Comparison of ENCODE assay signal across 13 cellular contexts in genomic region chr7:139854803-139855497, GRCh38. TPM values are rescaled to one million over a fixed set of nuclear protein-coding genes. Genes with fewer than 3 reads are reported as not detected.
A peak's percentile ranks its signal among the peaks of the same experiment; 100 is the strongest.
DNase-seq lines count a peak whose midpoint lies in the region; ATAC-seq, FAIRE-seq and TF ChIP-seq lines count a peak whose summit lies in the region.
"Had no signal": no experiment of that assay in that cellular context is flagged by ENCODE, and none has a peak within 500 bp of the region (broad histone marks: within the 10 kb centered on the region; RNA-seq: fewer than 3 reads in every experiment).

No MANE protein-coding gene starts in this region.

- no peak for TF ChIP-seq POLR2A in K562 (conservative IDR thresholded peaks at IDR 0.05)
- no peak for TF ChIP-seq POLR2A in spleen (IDR thresholded peaks at IDR 0.05)

- H3K9ac ChIP-seq in K562 (ENCODE audit: insufficient read depth in 1 of 2, low read depth in 2 of 2, low read length in 2 of 2): peak overlapping the region in 1 of 2 experiments; percentile 2; a peak in 1 of 4 replicates

- H3K36me3 ChIP-seq in K562 (ENCODE audit: control insufficient read depth, insufficient read depth, low read length) (no peaks in the 10 kb centered on the region), spleen (no peaks in the 10 kb centered on the region)

- ATAC-seq in HG03108 (IDR thresholded peaks at IDR 0.05; ENCODE audit: unreplicated experiment): peak; percentile 12
- ATAC-seq in K562: peak; percentile 16
- ATAC-seq in left colon: no peak
- ATAC-seq: A549 had no signal

- H2AFZ ChIP-seq in K562 (ENCODE audit: low read depth, low read length): peak overlapping the region; percentile 85

- H3K27me3 Mint-ChIP-seq in activated CD4-positive, alpha-beta T cell treated with anti-CD3 and anti-CD28 coated beads, Interleukin-2, amount 10 ng/mL, durations not matched to agents 24 days and 14 days: no peaks in the 10 kb centered on the region

- H3K27ac Mint-ChIP-seq in activated CD4-positive, alpha-beta T cell treated with anti-CD3 and anti-CD28 coated beads, Interleukin-2, amount 10 ng/mL, durations not matched to agents 24 days and 14 days: no peak overlapping the region

- H3K9me3 Mint-ChIP-seq in activated CD4-positive, alpha-beta T cell treated with anti-CD3 and anti-CD28 coated beads, Interleukin-2, amount 10 ng/mL, durations not matched to agents 24 days and 14 days: no peaks in the 10 kb centered on the region

- 53% methylated on average over 4 of the region's 4 CpGs for WGBS in K562 (ENCODE audit: insufficient coverage, low coverage, missing lambda C conversion rate)
- 61 to 72% (median 66%) methylated on average over 4 of the region's 4 CpGs for WGBS in spleen, 5 donors

- no peaks in the 10 kb centered on the region; a peak in 1 of 5 replicates for H3K27me3 ChIP-seq in K562 (ENCODE audit: control insufficient read depth in 2 of 2, insufficient read depth in 2 of 2, low read length in 2 of 2)
- no peaks in the 10 kb centered on the region for H3K27me3 ChIP-seq in spleen (replicated peaks in 1 of 7)
- H3K27me3 ChIP-seq: testis had no signal

- peak overlapping the region; percentile 0; the same call in 1 of the 2 replicates for H3K4me2 ChIP-seq in K562 (ENCODE audit: insufficient read depth, low read length)
- H3K4me2 ChIP-seq: A549 had no signal

- TF ChIP-seq RAD21 in K562 (CRISPR knock-in tag; conservative IDR thresholded peaks at IDR 0.05 in 1 of 2, IDR thresholded peaks at IDR 0.05 in 1 of 2): no peak

- no peaks in the 10 kb centered on the region for H3K36me3 Mint-ChIP-seq in activated CD4-positive, alpha-beta T cell treated with anti-CD3 and anti-CD28 coated beads, Interleukin-2, amount 10 ng/mL, durations not matched to agents 24 days and 14 days (ENCODE audit: low read depth)

- peaks cover 16% of the 10 kb centered on the region for H3K4me1 Mint-ChIP-seq in activated CD4-positive, alpha-beta T cell treated with anti-CD3 and anti-CD28 coated beads, Interleukin-2, amount 10 ng/mL, durations not matched to agents 24 days and 14 days

- H4K20me1 ChIP-seq in K562 (replicated peaks; ENCODE audit: control insufficient read depth, insufficient read depth, low read length): no peaks in the 10 kb centered on the region

- H3K79me2 ChIP-seq in K562 (ENCODE audit: control insufficient read depth, insufficient read depth, low read length): no peaks in the 10 kb centered on the region

- TF ChIP-seq CTCF in K562 (IDR thresholded peaks at IDR 0.05 in 2 of 3, conservative IDR thresholded peaks at IDR 0.05 in 1 of 3; ENCODE audit: insufficient read depth in 2 of 3, low read depth in 1 of 3, low read length in 3 of 3): no peak
- no peak for TF ChIP-seq CTCF in spleen (IDR thresholded peaks at IDR 0.05 in 8 of 11, conservative IDR thresholded peaks at IDR 0.05 in 3 of 11)

- H3K4me3 ChIP-seq in K562 (no peak overlapping the region), spleen (peak overlapping the region in 1 of 8 donors; percentile 30)
- H3K4me3 ChIP-seq: A549, testis had no signal

- intact Hi-C loops in activated CD4-positive, alpha-beta T cell treated with anti-CD3 and anti-CD28 coated beads, Interleukin-2, amount 10 ng/mL, durations not matched to agents 24 days and 14 days (cut with micrococcal nuclease): no loop called here
- intact Hi-C loops in K562 (cut with micrococcal nuclease): no loop called here
- intact Hi-C loops in spleen (cut with DNase I; ENCODE audit: low total_unique reads): no loop called here
- intact Hi-C loops in left colon (cut with DNase I, micrococcal nuclease): no loop called here

- FAIRE-seq in K562 (lab: Jason Lieb, UNC): no peak
- FAIRE-seq: A549 had no signal

- POLR2A ChIA-PET in K562 (lab: Yijun Ruan, JAX): interaction anchor here (0.6 kb wide), 3 partner anchors 17 to 84 kb away, joined by 3 read pairs; no protein-coding TSS in a partner anchor

- H3K27ac ChIP-seq in K562 (ENCODE audit: extremely low read depth, low read depth, low read length) (peak overlapping the region; percentile 47; the same call in 2 of the 3 replicates), spleen (peak overlapping the region in 7 of 8 donors; percentile 24 to 87 (median 76))
- H3K27ac ChIP-seq: testis had no signal

- TF ChIP-seq EP300 in K562 (IDR thresholded peaks at IDR 0.05; ENCODE audit: low read length): no peak

- CTCF ChIA-PET in K562 (lab: Yijun Ruan, JAX; ENCODE audit: low intra/inter-chr PET ratio): no interaction called here

- DNase-seq in activated CD4-positive, alpha-beta T cell treated with anti-CD3 and anti-CD28 coated beads, Interleukin-2, amount 10 ng/mL, durations not matched to agents 24 days and 14 days: no peak
- no peak for DNase-seq in activated CD4-positive, alpha-beta T cell treated with anti-CD3 and anti-CD28 coated beads, Interleukin-2, amount 50 U/mL, for 1 hour
- DNase-seq in K562 (ENCODE audit: extremely low read depth in 1 of 4, low spot score in 3 of 4) (no peak), spleen (no peak), epidermal melanocyte (ENCODE audit: insufficient read length, low spot score) (no peak), left colon (no peak), AG20443 (ENCODE audit: low spot score) (no peak)
- DNase-seq: effector CD8-positive, alpha-beta T cell; NCI-H774; testis had no signal

- H3K9me3 ChIP-seq in K562 (replicated peaks; ENCODE audit: control insufficient read depth, insufficient read depth, low read depth, low read length): no peaks in the 10 kb centered on the region
- no peaks in the 10 kb centered on the region for H3K9me3 ChIP-seq in spleen
- H3K9me3 ChIP-seq: A549, testis had no signal

- no peaks in the 10 kb centered on the region for H3K9me1 ChIP-seq in K562 (ENCODE audit: control insufficient read depth, insufficient read depth, low read length)

- in situ Hi-C loops in K562 (cut with MboI): no loop called here

- H3K4me3 Mint-ChIP-seq in activated CD4-positive, alpha-beta T cell treated with anti-CD3 and anti-CD28 coated beads, Interleukin-2, amount 10 ng/mL, durations not matched to agents 24 days and 14 days: peak overlapping the region; percentile 4

- peaks cover 13 to 43% of the 10 kb centered on the region in 2 experiments; a peak in 4 of 5 replicates for H3K4me1 ChIP-seq in K562 (replicated peaks in 1 of 2; ENCODE audit: control insufficient read depth in 2 of 2, insufficient read depth in 2 of 2, low read length in 2 of 2)
- peaks cover 3 to 67% (median 40%) of the 10 kb centered on the region in 6 donors for H3K4me1 ChIP-seq in spleen

- no TSS peak for BruUV-seq in K562 (replicated peaks; lab: Mats Ljungman, UMichigan)

TF ChIP-seq in K562, 482 proteins besides CTCF, POLR2A, EP300 and RAD21 (continues in another document):
- TF ChIP-seq HBP1 (CRISPR knock-in tag; IDR thresholded peaks at IDR 0.05): 0 out of 2 replicates have a peak, but pooled peaks have one; percentile 46
- TF ChIP-seq ZBTB43 (CRISPR knock-in tag; IDR thresholded peaks at IDR 0.05): no peak

RNA-seq across cellular contexts. Expression of gene TBXAS1, which starts 25.9 kb away (rescaled TPM):
- 1.8 and 3.5 TPM in 2 replicates for total RNA-seq in activated CD4-positive, alpha-beta T cell treated with anti-CD3 and anti-CD28 coated beads, Interleukin-2, amount 10 ng/mL, durations not matched to agents 24 days and 14 days
- total RNA-seq in K562 (2011; cell fraction: chromatin; rRNA removed; ENCODE audit: low replicate concordance): 6.1 and 7.4 TPM in 2 replicates
- 3.2 and 6.0 TPM in 2 replicates for total RNA-seq in K562 (2011; cell fraction: nucleolus; rRNA removed)
- total RNA-seq in K562 (2011; cell fraction: nucleoplasm; rRNA removed): 4.2 and 10.6 TPM in 2 replicates
- total RNA-seq in K562 (2014; rRNA removed): 1.5 and 1.7 TPM in 2 replicates
- total RNA-seq in K562 (2014; rRNA removed; fragmentation: Illumina TruSeq; extraction: Trizol): 1.3 and 2.5 TPM in 2 replicates
- 2.6 and 2.9 TPM in 2 replicates for total RNA-seq in K562 (2015; rRNA removed; fragmentation: Illumina TruSeq; extraction: Trizol)
- 1.9 and 2.7 TPM in 2 replicates for total RNA-seq in K562 (2021)
- polyA plus RNA-seq in K562 (2011; rRNA removed): 6.8 and 8.3 TPM in 2 replicates
- polyA plus RNA-seq in K562 (2011; cell fraction: cytosol; rRNA removed): 3.7 and 8.3 TPM in 2 replicates
- polyA plus RNA-seq in K562 (2011; cell fraction: nucleus; rRNA removed): 10.0 and 17.3 TPM in 2 replicates
- 2.7 and 4.5 TPM in 2 replicates for polyA plus RNA-seq in K562 (2012)
- polyA plus RNA-seq in K562 (2014; fragmentation: Illumina TruSeq; extraction: Trizol): 2.0 and 2.2 TPM in 2 replicates
- polyA plus RNA-seq in K562 (2014; fragmentation: Nextera tagmentation; extraction: Ambion mirVana): 1 to 10 TPM; 1.1 to 1.2 TPM
- 2.4 and 3.7 TPM in 2 replicates for polyA plus RNA-seq in K562 (2014; rRNA removed)
- polyA minus RNA-seq in K562 (2011; rRNA and poly(A)+ RNA removed): 3.8 and 6.3 TPM in 2 replicates
- 1.6 and 3.1 TPM in 2 replicates for polyA minus RNA-seq in K562 (2011; cell fraction: cytosol; rRNA and poly(A)+ RNA removed)
- polyA minus RNA-seq in K562 (2011; cell fraction: nucleus; rRNA and poly(A)+ RNA removed): 4.4 and 4.6 TPM in 2 replicates
- total RNA-seq in spleen: 100 to 1,000 TPM in 6 of 7 donors, 10 to 100 TPM in 1; 87.0 to 287 (median 186) TPM
- polyA plus RNA-seq in spleen: 10 to 100 TPM; 19.8 to 37.4 (median 28.6) TPM
- total RNA-seq in left colon: 10 to 100 TPM in 1 of 2 donors, 1 to 10 TPM in 1; 8.4 to 10.3 TPM
- total RNA-seq: G401 had no signal

Comparison
In these comparisons a context has a peak if more than half of its experiments do, and no peak if none do; other contexts are left out.
1. RNA of gene TBXAS1, which starts 25.9 kb away (total RNA-seq): 87.0 to 287 TPM in spleen; 8.4 to 10.3 TPM in left colon, 1.8 to 3.5 TPM in activated CD4-positive, alpha-beta T cell treated with anti-CD3 and anti-CD28 coated beads, Interleukin-2, amount 10 ng/mL, durations not matched to agents 24 days and 14 days and 1.3 to 10.6 TPM in K562; every median in the first group is over 4 times any median in the second.